In genomic region chr12:24835377-24835776, GRCh38 we compare ENCODE assay signal across 24 cellular contexts.
DNase-seq lines count a peak whose midpoint lies in the region; ATAC-seq, FAIRE-seq and TF ChIP-seq lines count a peak whose summit lies in the region.
"Had no signal": no experiment of that assay in that cellular context is flagged by ENCODE, and none has a peak within 500 bp of the region (broad histone marks: within the 10 kb centered on the region; RNA-seq: fewer than 3 reads in every experiment).

No MANE protein-coding gene starts in this region.

- H3K36me3 Mint-ChIP-seq in WTC11 = peaks cover 68% of the 10 kb centered on the region
- H3K36me3 Mint-ChIP-seq: CD4-positive, alpha-beta memory T cell; CD4-positive, CD25-positive, alpha-beta regulatory T cell; CD8-positive, alpha-beta memory T cell had no signal

- WGBS in A549 (ENCODE audit: missing lambda C conversion rate) = 89% methylated on average over 2 of the region's 2 CpGs

- no peaks in the 10 kb centered on the region for H3K27me3 ChIP-seq in left ventricle myocardium inferior (ENCODE audit: low read depth)
- H3K27me3 ChIP-seq: BE2C, BLaER1 had no signal

- POLR2A ChIA-PET in A549 (lab: Yijun Ruan, JAX) (no interaction called here), HEK293 (lab: Yijun Ruan, JAX) (no interaction called here), WTC11 (lab: Charles Lee) (no interaction called here)

- H3K27ac Mint-ChIP-seq in WTC11 = no peak overlapping the region
- H3K27ac Mint-ChIP-seq: CD14-positive monocyte; CD4-positive, alpha-beta memory T cell; CD4-positive, CD25-positive, alpha-beta regulatory T cell; CD8-positive, alpha-beta memory T cell had no signal

- H3K9me3 Mint-ChIP-seq in WTC11 = no peaks in the 10 kb centered on the region
- H3K9me3 Mint-ChIP-seq: CD14-positive monocyte; CD4-positive, alpha-beta memory T cell; CD8-positive, alpha-beta memory T cell had no signal

- no peak overlapping the region for H3K4me3 Mint-ChIP-seq in WTC11
- H3K4me3 Mint-ChIP-seq: CD14-positive monocyte; CD4-positive, alpha-beta memory T cell; CD4-positive, CD25-positive, alpha-beta regulatory T cell; CD8-positive, alpha-beta memory T cell had no signal

- H3K4me1 Mint-ChIP-seq in WTC11 = no peaks in the 10 kb centered on the region

- no peak for TF ChIP-seq POLR2A in A549 (IDR thresholded peaks at IDR 0.05; ENCODE audit: low read length)

- H3K4me2 ChIP-seq in A549 = no peak overlapping the region
- H3K4me2 ChIP-seq: BLaER1 had no signal

- TF ChIP-seq RAD21 in A549 (conservative IDR thresholded peaks at IDR 0.05 in 1 of 2, IDR thresholded peaks at IDR 0.05 in 1 of 2) = no peak

- H3K4me3 ChIP-seq in A549 (no peak overlapping the region), HEK293 (ENCODE audit: low read depth, low read length) (no peak overlapping the region), left ventricle myocardium inferior (no peak overlapping the region)
- H3K4me3 ChIP-seq: BLaER1, GM12878 had no signal

- FAIRE-seq in A549 (lab: Jason Lieb, UNC) = no peak
- FAIRE-seq: G401.6, GM12878, GM18507 had no signal

- no peaks in the 10 kb centered on the region for H3K27me3 Mint-ChIP-seq in WTC11 (ENCODE audit: low read depth)
- H3K27me3 Mint-ChIP-seq: CD4-positive, CD25-positive, alpha-beta regulatory T cell had no signal

- H3K9me3 ChIP-seq in A549 = no peaks in the 10 kb centered on the region
- no peaks in the 10 kb centered on the region for H3K9me3 ChIP-seq in HEK293 (ENCODE audit: control insufficient read depth, insufficient read depth, low read depth, low read length)
- H3K9me3 ChIP-seq in left ventricle myocardium inferior (replicated peaks) = no peaks in the 10 kb centered on the region
- H3K9me3 ChIP-seq: BE2C, BLaER1 had no signal

- TF ChIP-seq EP300 in A549 (IDR thresholded peaks at IDR 0.05) = no peak

- TF ChIP-seq CTCF in A549 (IDR thresholded peaks at IDR 0.05) = no peak
- no peak for TF ChIP-seq CTCF in HEK293 (tag by site-specific recombination; IDR thresholded peaks at IDR 0.05)
- no peak for TF ChIP-seq CTCF in WTC11 (IDR thresholded peaks at IDR 0.05)
- no peak for TF ChIP-seq CTCF in left ventricle myocardium inferior (IDR thresholded peaks at IDR 0.05; ENCODE audit: borderline replicate concordance)

- DNase-seq in A549 (ENCODE audit: low read depth in 1 of 2, low spot score in 1 of 2) = no peak
- no peak for DNase-seq in WTC11 (ENCODE audit: low spot score)
- DNase-seq in GM03348 (ENCODE audit: low spot score) = no peak
- no peak for DNase-seq in left ventricle myocardium inferior
- no peak for DNase-seq in islet precursor cell
- DNase-seq: ACHN; BE2C; C1 segment of cervical spinal cord; CD4-positive, alpha-beta memory T cell; CD4-positive, CD25-positive, alpha-beta regulatory T cell; CD8-positive, alpha-beta memory T cell; COR-L47; DMS 273 treated with DMSO at 0.1 percent for 48 hours; DMS153; DMS53; DMS79; GF-D8 had no signal

- H3K4me1 ChIP-seq in A549 (no peaks in the 10 kb centered on the region), HEK293 (ENCODE audit: control insufficient read depth, insufficient read depth, low read length) (no peaks in the 10 kb centered on the region), left ventricle myocardium inferior (no peaks in the 10 kb centered on the region)
- H3K4me1 ChIP-seq: BE2C had no signal

- H3K27ac ChIP-seq in A549 (no peak overlapping the region), HEK293 (ENCODE audit: extremely low read depth, low read depth, low read length) (no peak overlapping the region), left ventricle myocardium inferior (replicated peaks) (no peak overlapping the region)
- H3K27ac ChIP-seq: 22Rv1, BLaER1 had no signal

- ATAC-seq in A549 (no peak), WTC11 (no peak)
- ATAC-seq: GM12878 had no signal

- intact Hi-C loops in left ventricle myocardium inferior (cut with micrococcal nuclease) = no loop called here

- CTCF ChIA-PET in A549 (lab: Yijun Ruan, JAX) (interaction anchor here (0.9 to 1.6 kb wide), 2 partner anchors 26 to 96 kb away, joined by 4 to 5 read pairs; no protein-coding TSS in a partner anchor), HEK293 (lab: Yijun Ruan, JAX) (interaction anchor here (0.7 to 1.7 kb wide), 8 partner anchors 10 to 1782 kb away, joined by 3 to 5 read pairs (median 3); no protein-coding TSS in a partner anchor), WTC11 (lab: Charles Lee) (no interaction called here)

- H3K36me3 ChIP-seq in HEK293 (ENCODE audit: control insufficient read depth in 2 of 2, insufficient read depth in 1 of 2, low read length in 2 of 2) = no peaks in the 10 kb centered on the region
- H3K36me3 ChIP-seq in left ventricle myocardium inferior = no peaks in the 10 kb centered on the region

TF ChIP-seq in A549, 52 proteins besides CTCF, POLR2A, EP300 and RAD21:
- TF ChIP-seq RARB (CRISPR knock-in tag; IDR thresholded peaks at IDR 0.05) = no peak
- no peak for TF ChIP-seq CEBPB (IDR thresholded peaks at IDR 0.05)
- peak; percentile 55 for TF ChIP-seq ZC3H11A (IDR thresholded peaks at IDR 0.05)

TF ChIP-seq in HEK293, 187 proteins besides CTCF, POLR2A, EP300 and RAD21 (continues in another document):
- peak; percentile 39; the same call in 1 of the 2 replicates for TF ChIP-seq ZNF140 (tag by site-specific recombination; IDR thresholded peaks at IDR 0.05)
- TF ChIP-seq ZNF350 (tag by site-specific recombination; IDR thresholded peaks at IDR 0.05) = no peak
- TF ChIP-seq ZNF121 (tag by site-specific recombination; IDR thresholded peaks at IDR 0.05) = 0 out of 2 replicates have a peak, but pooled peaks have one; percentile 32
- TF ChIP-seq ZBTB8A (tag by site-specific recombination; IDR thresholded peaks at IDR 0.05) = peak; percentile 48; the same call in 1 of the 2 replicates
- TF ChIP-seq ZNF394 (tag by site-specific recombination; IDR thresholded peaks at IDR 0.05; ENCODE audit: borderline replicate concordance) = peak; percentile 84
- no peak for TF ChIP-seq HOXC10 (CRISPR knock-in tag; IDR thresholded peaks at IDR 0.05)
- no peak for TF ChIP-seq ZNF169 (tag by site-specific recombination; IDR thresholded peaks at IDR 0.05)
- 0 out of 2 replicates have a peak, but pooled peaks have one; percentile 13 for TF ChIP-seq ZNF654 (tag by site-specific recombination; IDR thresholded peaks at IDR 0.05; ENCODE audit: low read depth)
- TF ChIP-seq ZNF433 (tag by site-specific recombination; IDR thresholded peaks at IDR 0.05; ENCODE audit: low read depth) = 0 out of 2 replicates have a peak, but pooled peaks have one; percentile 27

TF ChIP-seq in WTC11, 78 proteins besides CTCF, POLR2A, EP300 and RAD21:
- TF ChIP-seq RORB (CRISPR knock-in tag; IDR thresholded peaks at IDR 0.05) (no peak), ZMAT4 (CRISPR knock-in tag; IDR thresholded peaks at IDR 0.05) (no peak), HMGA2 (CRISPR knock-in tag; IDR thresholded peaks at IDR 0.05) (peak; percentile 58; the same call in 1 of the 2 replicates), NFYB (CRISPR knock-in tag; conservative IDR thresholded peaks at IDR 0.05; ENCODE audit: low read depth) (no peak), MXD4 (CRISPR knock-in tag; IDR thresholded peaks at IDR 0.05; ENCODE audit: borderline replicate concordance) (no peak)
